Comparison of ENCODE assay signal across 9 cellular contexts in the genomic region with DNA sequence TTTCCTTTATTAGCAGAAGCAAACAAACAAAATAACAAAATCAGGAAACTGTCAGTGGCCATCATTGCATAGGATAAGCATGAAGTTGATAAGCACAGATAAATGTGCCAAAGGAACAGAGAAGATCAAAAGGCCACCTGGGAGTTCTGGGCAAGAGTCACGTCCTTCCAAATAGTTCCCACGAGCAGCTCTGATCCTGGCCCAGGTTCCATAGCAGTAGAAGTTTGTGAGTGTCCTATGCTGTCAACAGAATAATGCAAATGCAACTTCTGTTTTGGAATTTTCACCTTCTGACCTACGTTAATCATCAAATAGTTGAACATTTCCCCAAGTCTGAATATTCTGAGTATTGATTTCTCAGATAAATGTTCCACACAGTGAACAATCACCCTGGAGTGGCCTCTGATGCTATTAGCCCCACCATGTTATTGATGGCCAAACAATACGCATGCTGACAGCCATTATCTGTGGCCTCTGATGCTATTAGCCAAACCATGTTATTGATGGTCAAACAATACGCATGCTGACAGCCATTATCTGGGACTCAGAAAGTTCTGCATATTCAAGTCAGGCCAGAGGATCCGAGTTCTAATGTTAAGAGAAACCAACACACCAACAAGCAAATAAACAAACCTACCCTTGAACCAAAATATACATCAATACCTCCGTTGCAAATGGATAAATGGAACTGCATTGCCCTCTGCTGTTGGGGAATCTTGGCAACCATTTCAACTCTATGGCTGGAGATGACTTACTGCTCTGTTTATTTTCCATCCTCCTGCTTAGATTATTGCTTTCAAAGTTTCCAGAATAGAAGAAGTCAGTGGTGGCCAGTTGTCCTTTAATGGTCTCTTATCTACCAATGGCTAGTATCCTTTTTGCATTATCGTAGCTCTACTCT.
A peak's percentile ranks its signal among the peaks of the same experiment; 100 is the strongest.
DNase-seq lines count a peak whose midpoint lies in the region; ATAC-seq and TF ChIP-seq lines count a peak whose summit lies in the region.
"Had no signal": no experiment of that assay in that cellular context is flagged by ENCODE, and none has a peak within 500 bp of the region (broad histone marks: within the 10 kb centered on the region; RNA-seq: fewer than 3 reads in every experiment).

No MANE protein-coding gene starts in this region.

- H3K4me1 ChIP-seq in KMS-11 (ENCODE audit: low read depth, poor library complexity, severe bottlenecking) (no peaks in the 10 kb centered on the region), mesendoderm (ENCODE audit: control insufficient read depth, low read depth, low read length) (no peaks in the 10 kb centered on the region)

- H3K36me3 ChIP-seq in KMS-11 (ENCODE audit: insufficient read depth): no peaks in the 10 kb centered on the region
- H3K36me3 ChIP-seq in brain microvascular endothelial cell (replicated peaks): no peaks in the 10 kb centered on the region
- H3K36me3 ChIP-seq in mesendoderm (ENCODE audit: control insufficient read depth, insufficient read depth, low read length): no peaks in the 10 kb centered on the region

- H2AK5ac ChIP-seq in mesendoderm (ENCODE audit: low read length): no peak overlapping the region

- H4K20me1 ChIP-seq in KMS-11 (ENCODE audit: insufficient read depth): no peaks in the 10 kb centered on the region

- DNase-seq in EL (peak; percentile 37), brain microvascular endothelial cell (peak; percentile 6), mesendoderm (peak; percentile 49)
- DNase-seq in activated T-cell treated with anti-CD3 and anti-CD28 coated beads, Interleukin-2, amount 50 U/mL, for 48 hours: no peak
- no peak for DNase-seq in stimulated activated naive CD8-positive, alpha-beta T cell treated with anti-CD3 and anti-CD28 coated beads, Interleukin-15, amount 100 ng/mL, for 72 hours
- DNase-seq: activated CD4-positive, CD25-positive, alpha-beta regulatory T cell had no signal

- in situ Hi-C loops in brain microvascular endothelial cell (cut with HindIII; ENCODE audit: low pct_ligation_motif_present, low sequenced_read_pairs): no loop called here

- H3K79me1 ChIP-seq in mesendoderm (ENCODE audit: low read length): no peaks in the 10 kb centered on the region

- peak; percentile 23; the same call in 1 of the 2 replicates for TF ChIP-seq CTCF in KMS-11 (conservative IDR thresholded peaks at IDR 0.05; ENCODE audit: low read depth, low read length)
- peak; percentile 50 for TF ChIP-seq CTCF in brain microvascular endothelial cell (IDR thresholded peaks at IDR 0.05; ENCODE audit: low read depth, low read length, missing control alignments)

- no peak overlapping the region for H4K5ac ChIP-seq in mesendoderm (ENCODE audit: low read length)

- H3K4me3 Mint-ChIP-seq in stimulated activated naive CD8-positive, alpha-beta T cell treated with anti-CD3 and anti-CD28 coated beads, Interleukin-15, amount 100 ng/mL, for 72 hours: no peak overlapping the region

- no peaks in the 10 kb centered on the region for H3K4me1 Mint-ChIP-seq in stimulated activated naive CD8-positive, alpha-beta T cell treated with anti-CD3 and anti-CD28 coated beads, Interleukin-15, amount 100 ng/mL, for 72 hours

- H3K9me3 Mint-ChIP-seq in stimulated activated naive CD8-positive, alpha-beta T cell treated with anti-CD3 and anti-CD28 coated beads, Interleukin-15, amount 100 ng/mL, for 72 hours: no peaks in the 10 kb centered on the region

- no peak overlapping the region for H3K56ac ChIP-seq in mesendoderm (ENCODE audit: low read length)

- no peak overlapping the region for H2BK120ac ChIP-seq in mesendoderm (ENCODE audit: low read depth, low read length)

- H3K4me3 ChIP-seq in KMS-11 (IDR thresholded peaks at IDR 0.05; ENCODE audit: insufficient read depth, low read depth, low read length) (no peak overlapping the region), brain microvascular endothelial cell (ENCODE audit: low read depth, low read length) (no peak overlapping the region), mesendoderm (ENCODE audit: low read length) (no peak overlapping the region)

- H3K27me3 Mint-ChIP-seq in stimulated activated naive CD8-positive, alpha-beta T cell treated with anti-CD3 and anti-CD28 coated beads, Interleukin-15, amount 100 ng/mL, for 72 hours: no peaks in the 10 kb centered on the region

- no peak overlapping the region for H3K4me2 ChIP-seq in KMS-11
- H3K4me2 ChIP-seq in mesendoderm (ENCODE audit: low read length): no peak overlapping the region

- no peak overlapping the region for H3K27ac Mint-ChIP-seq in stimulated activated naive CD8-positive, alpha-beta T cell treated with anti-CD3 and anti-CD28 coated beads, Interleukin-15, amount 100 ng/mL, for 72 hours

- no peak overlapping the region for H3K4ac ChIP-seq in mesendoderm (ENCODE audit: low read depth, low read length)

- H3K27ac ChIP-seq in KMS-11 (no peak overlapping the region), brain microvascular endothelial cell (no peak overlapping the region), mesendoderm (ENCODE audit: low read depth, low read length) (no peak overlapping the region)

- H3K79me2 ChIP-seq in KMS-11 (ENCODE audit: insufficient read depth, low read depth): no peaks in the 10 kb centered on the region
- H3K79me2 ChIP-seq in mesendoderm (ENCODE audit: control insufficient read depth, insufficient read depth, low read length): no peaks in the 10 kb centered on the region

- H3K27me3 ChIP-seq in KMS-11 (ENCODE audit: insufficient read depth, low read depth) (no peaks in the 10 kb centered on the region), brain microvascular endothelial cell (replicated peaks) (no peaks in the 10 kb centered on the region), mesendoderm (ENCODE audit: insufficient read depth, low read length, poor library complexity) (no peaks in the 10 kb centered on the region)

- no peak for ATAC-seq in HG03432 (IDR thresholded peaks at IDR 0.05; ENCODE audit: unreplicated experiment)
- no peak for ATAC-seq in stimulated activated naive CD8-positive, alpha-beta T cell treated with anti-CD3 and anti-CD28 coated beads, Interleukin-15, amount 100 ng/mL, for 72 hours
- no peak for ATAC-seq in HG03342 (IDR thresholded peaks at IDR 0.05; ENCODE audit: unreplicated experiment)

- H3K23ac ChIP-seq in mesendoderm (ENCODE audit: low read length): no peak overlapping the region

- no peak overlapping the region for H3K18ac ChIP-seq in mesendoderm (ENCODE audit: low read length)

- no peak overlapping the region for H2BK5ac ChIP-seq in mesendoderm (ENCODE audit: low read length)

- H2BK15ac ChIP-seq in mesendoderm (replicated peaks; ENCODE audit: low read depth): no peak overlapping the region

- H2AFZ ChIP-seq in KMS-11 (ENCODE audit: low read depth): no peak overlapping the region

- H3K9ac ChIP-seq in KMS-11: no peak overlapping the region
- no peak overlapping the region for H3K9ac ChIP-seq in mesendoderm (ENCODE audit: low read length)

- no peak overlapping the region for H4K8ac ChIP-seq in mesendoderm (ENCODE audit: low read depth, low read length)

- WGBS in mesendoderm (ENCODE audit: extremely low coverage, insufficient coverage, low lambda C conversion rate): no CpG with 5 or more reads among the region's 8 CpGs

Comparison
In these comparisons a context has a peak if more than half of its experiments do, and no peak if none do; other contexts are left out.
1. DNase-seq: peak in EL (single experiment), brain microvascular endothelial cell (single experiment) and mesendoderm (single experiment); none in activated T-cell treated with anti-CD3 and anti-CD28 coated beads, Interleukin-2, amount 50 U/mL, for 48 hours (0 of 2) and stimulated activated naive CD8-positive, alpha-beta T cell treated with anti-CD3 and anti-CD28 coated beads, Interleukin-15, amount 100 ng/mL, for 72 hours (0 of 2).